8 cellular contexts compared by ENCODE assay signal in genomic region chr1:111227434-111227833, GRCh38. TPM values are rescaled to one million over a fixed set of nuclear protein-coding genes. Genes with fewer than 3 reads are reported as not detected.
DNase-seq lines count a peak whose midpoint lies in the region; ATAC-seq and TF ChIP-seq lines count a peak whose summit lies in the region.

TSS of gene CHI3L2 (plus strand) at chr1:111227713. CDS start at chr1:111227730, 17 bp downstream.

- TF ChIP-seq CTCF in cardiac fibroblast (IDR thresholded peaks at IDR 0.05; ENCODE audit: low read depth, low read length) (no peak), tibial artery (IDR thresholded peaks at IDR 0.05) (no peak)

- no peaks in the 10 kb centered on the region for H3K27me3 ChIP-seq in tibial artery

- H3K27me3 Mint-ChIP-seq in activated T-cell treated with anti-CD3 and anti-CD28 coated beads, Interleukin-2, amount 50 U/mL, for 24 hours, result no peaks in the 10 kb centered on the region
- no peaks in the 10 kb centered on the region for H3K27me3 Mint-ChIP-seq in memory B cell
- H3K27me3 Mint-ChIP-seq in activated T-helper 2 cell treated with anti-CD3 and anti-CD28 coated beads, Interferon-gamma antibody, Interleukin-2, Interleukin-4, amounts not matched to agents 10 μg/mL and 5 μg/mL and 100 μg/mL, durations not matched to agents 14 hours and 24 hours and 36 hours (ENCODE audit: low read depth), result no peaks in the 10 kb centered on the region

- no peak within 1 kb of the TSS for H3K4me3 Mint-ChIP-seq in activated T-cell treated with anti-CD3 and anti-CD28 coated beads, Interleukin-2, amount 50 U/mL, for 24 hours
- H3K4me3 Mint-ChIP-seq in memory B cell, result no peak within 1 kb of the TSS
- H3K4me3 Mint-ChIP-seq in activated T-helper 2 cell treated with anti-CD3 and anti-CD28 coated beads, Interferon-gamma antibody, Interleukin-2, Interleukin-4, amounts not matched to agents 10 μg/mL and 5 μg/mL and 100 μg/mL, durations not matched to agents 14 hours and 24 hours and 36 hours (ENCODE audit: low read depth), result no peak within 1 kb of the TSS

- H3K4me1 ChIP-seq in tibial artery, result peaks cover 0 to 27% (median 21%) of the 10 kb centered on the region in 4 donors

- H3K27ac ChIP-seq in tibial artery, result peak within 1 kb of the TSS; percentile 22 to 53

- H3K4me1 Mint-ChIP-seq in activated T-cell treated with anti-CD3 and anti-CD28 coated beads, Interleukin-2, amount 50 U/mL, for 24 hours (ENCODE audit: low read depth), result peaks cover 82% of the 10 kb centered on the region
- peaks cover 54% of the 10 kb centered on the region for H3K4me1 Mint-ChIP-seq in memory B cell
- H3K4me1 Mint-ChIP-seq in activated T-helper 2 cell treated with anti-CD3 and anti-CD28 coated beads, Interferon-gamma antibody, Interleukin-2, Interleukin-4, amounts not matched to agents 10 μg/mL and 5 μg/mL and 100 μg/mL, durations not matched to agents 14 hours and 24 hours and 36 hours (ENCODE audit: low read depth), result peaks cover 69% of the 10 kb centered on the region

- no peaks in the 10 kb centered on the region for H3K36me3 ChIP-seq in tibial artery

- H3K4me3 ChIP-seq in cardiac fibroblast (replicated peaks in 1 of 2; ENCODE audit: low read depth in 2 of 2, low read length in 2 of 2) (no peak within 1 kb of the TSS), tibial artery (no peak within 1 kb of the TSS)

- no peak for DNase-seq in activated T-cell treated with anti-CD3 and anti-CD28 coated beads, Interleukin-2, amount 50 U/mL, for 24 hours
- no peak for DNase-seq in activated T-cell treated with anti-CD3 and anti-CD28 coated beads, Interleukin-2, amount 50 U/mL, for 1 hour
- peak; percentile 56 to 81 for DNase-seq in cardiac fibroblast (ENCODE audit: low read depth in 2 of 2)
- DNase-seq in memory B cell (ENCODE audit: low spot score in 2 of 2), result no peak
- peak in 1 of 2 donors; percentile 51 for DNase-seq in tibial artery
- no peak for DNase-seq in stimulated activated CD4-positive, alpha-beta T cell treated with anti-CD3 and anti-CD28 coated beads, Interleukin-2, amount 100 ng/mL, for 48 hours
- DNase-seq in activated T-helper 2 cell treated with anti-CD3 and anti-CD28 coated beads, Interferon-gamma antibody, Interleukin-2, Interleukin-4, amounts not matched to agents 10 μg/mL and 5 μg/mL and 100 μg/mL, durations not matched to agents 14 hours and 24 hours and 36 hours (ENCODE audit: low spot score), result no peak
- DNase-seq in NCI-H1092 (lab: John Stamatoyannopoulos, UW), result no peak

- peak within 1 kb of the TSS; percentile 53 for H3K27ac Mint-ChIP-seq in activated T-cell treated with anti-CD3 and anti-CD28 coated beads, Interleukin-2, amount 50 U/mL, for 24 hours
- peak within 1 kb of the TSS; percentile 80 for H3K27ac Mint-ChIP-seq in memory B cell
- H3K27ac Mint-ChIP-seq in activated T-helper 2 cell treated with anti-CD3 and anti-CD28 coated beads, Interferon-gamma antibody, Interleukin-2, Interleukin-4, amounts not matched to agents 10 μg/mL and 5 μg/mL and 100 μg/mL, durations not matched to agents 14 hours and 24 hours and 36 hours, result no peak within 1 kb of the TSS

- intact Hi-C loops in tibial artery (cut with DNase I; ENCODE audit: low total_unique reads), result no loop called here
- intact Hi-C loops in activated T-helper 2 cell treated with anti-CD3 and anti-CD28 coated beads, Interferon-gamma antibody, Interleukin-2, Interleukin-4, amounts not matched to agents 10 μg/mL and 5 μg/mL and 100 μg/mL, durations not matched to agents 14 hours and 24 hours and 36 hours (cut with micrococcal nuclease), result loop anchor here (5.0 to 10.0 kb wide), 2 partner anchors 35 to 247 kb away; partner anchors contain the start of gene C1orf162

- no peak for ATAC-seq in memory B cell (ENCODE audit: low read depth)

- H3K9me3 ChIP-seq in tibial artery, result no peaks in the 10 kb centered on the region

- no peaks in the 10 kb centered on the region for H3K36me3 Mint-ChIP-seq in activated T-cell treated with anti-CD3 and anti-CD28 coated beads, Interleukin-2, amount 50 U/mL, for 24 hours (ENCODE audit: low read depth)
- H3K36me3 Mint-ChIP-seq in memory B cell, result peaks cover 5% of the 10 kb centered on the region
- no peaks in the 10 kb centered on the region for H3K36me3 Mint-ChIP-seq in activated T-helper 2 cell treated with anti-CD3 and anti-CD28 coated beads, Interferon-gamma antibody, Interleukin-2, Interleukin-4, amounts not matched to agents 10 μg/mL and 5 μg/mL and 100 μg/mL, durations not matched to agents 14 hours and 24 hours and 36 hours (ENCODE audit: low read depth)

- H3K9me3 Mint-ChIP-seq in activated T-cell treated with anti-CD3 and anti-CD28 coated beads, Interleukin-2, amount 50 U/mL, for 24 hours, result no peaks in the 10 kb centered on the region
- peaks cover 3% of the 10 kb centered on the region for H3K9me3 Mint-ChIP-seq in memory B cell
- H3K9me3 Mint-ChIP-seq in activated T-helper 2 cell treated with anti-CD3 and anti-CD28 coated beads, Interferon-gamma antibody, Interleukin-2, Interleukin-4, amounts not matched to agents 10 μg/mL and 5 μg/mL and 100 μg/mL, durations not matched to agents 14 hours and 24 hours and 36 hours, result no peaks in the 10 kb centered on the region

RNA-seq across cellular contexts. Expression of gene CHI3L2, which starts in this region (rescaled TPM):
- 1.3 and 1.8 TPM in 2 replicates for total RNA-seq in activated T-helper 2 cell treated with anti-CD3 and anti-CD28 coated beads, Interferon-gamma antibody, Interleukin-2, Interleukin-4, amounts not matched to agents 10 μg/mL and 5 μg/mL and 100 μg/mL, durations not matched to agents 14 hours and 24 hours and 36 hours

Comparison
In these comparisons a context has a peak if more than half of its experiments do, and no peak if none do; other contexts are left out.
1. DNase-seq: peak in cardiac fibroblast (2 of 2); none in activated T-cell treated with anti-CD3 and anti-CD28 coated beads, Interleukin-2, amount 50 U/mL, for 24 hours (single experiment), activated T-cell treated with anti-CD3 and anti-CD28 coated beads, Interleukin-2, amount 50 U/mL, for 1 hour (single experiment), memory B cell (0 of 2), stimulated activated CD4-positive, alpha-beta T cell treated with anti-CD3 and anti-CD28 coated beads, Interleukin-2, amount 100 ng/mL, for 48 hours (0 of 2), activated T-helper 2 cell treated with anti-CD3 and anti-CD28 coated beads, Interferon-gamma antibody, Interleukin-2, Interleukin-4, amounts not matched to agents 10 μg/mL and 5 μg/mL and 100 μg/mL, durations not matched to agents 14 hours and 24 hours and 36 hours (single experiment) and NCI-H1092 (single experiment).